ENCODE assay signal across 19 cellular contexts in genomic region chr2:160321025-160321424, GRCh38.
DNase-seq lines count a peak whose midpoint lies in the region; ATAC-seq and TF ChIP-seq lines count a peak whose summit lies in the region.
"Had no signal": no experiment of that assay in that cellular context is flagged by ENCODE, and none has a peak within 500 bp of the region (broad histone marks: within the 10 kb centered on the region; RNA-seq: fewer than 3 reads in every experiment).

No MANE protein-coding gene starts in this region.

- BruUV-seq in Calu3 (replicated peaks; lab: Mats Ljungman, UMichigan) = no TSS peak

- H3K4me1 Mint-ChIP-seq in Calu3 (ENCODE audit: low read depth, unreplicated experiment) = peaks cover 45% of the 10 kb centered on the region
- H3K4me1 Mint-ChIP-seq in endothelial cell (ENCODE audit: unreplicated experiment) = peaks cover 49% of the 10 kb centered on the region
- H3K4me1 Mint-ChIP-seq in nephron progenitor cell = peaks cover 55% of the 10 kb centered on the region

- intact Hi-C loops in Calu3 (cut with micrococcal nuclease; ENCODE audit: unreplicated experiment) = no loop called here

- H3K27me3 Mint-ChIP-seq in Calu3 (ENCODE audit: unreplicated experiment) = no peaks in the 10 kb centered on the region
- H3K27me3 Mint-ChIP-seq in endothelial cell (ENCODE audit: unreplicated experiment) = peaks cover 7% of the 10 kb centered on the region
- H3K27me3 Mint-ChIP-seq in nephron progenitor cell (ENCODE audit: low read depth, poor library complexity) = no peaks in the 10 kb centered on the region
- H3K27me3 Mint-ChIP-seq: activated naive CD4-positive, alpha-beta T cell treated with anti-CD3 and anti-CD28 coated beads, Interleukin-2, amount 10 ng/mL, durations not matched to agents 7 days and 5 days; stimulated activated naive CD8-positive, alpha-beta T cell treated with anti-CD3 and anti-CD28 coated beads, Interleukin-15, Interleukin-2, amounts not matched to agents 100 ng/mL and 50 ng/mL, for 24 hours had no signal

- TF ChIP-seq CTCF in Calu3 (IDR thresholded peaks at IDR 0.05; ENCODE audit: unreplicated experiment) = no peak
- TF ChIP-seq CTCF in endothelial cell (IDR thresholded peaks at IDR 0.05; ENCODE audit: unreplicated experiment) = no peak
- no peak for TF ChIP-seq CTCF in nephron progenitor cell (IDR thresholded peaks at IDR 0.05)

- DNase-seq in Calu3 (peak; percentile 44), HT-29 (ENCODE audit: low spot score) (peak; percentile 63), endothelial cell (ENCODE audit: low spot score) (no peak), nephron progenitor cell (no peak), GF-D8 (lab: John Stamatoyannopoulos, UW) (no peak), EL (no peak)
- DNase-seq: activated CD8-positive, alpha-beta memory T cell treated with anti-CD3 and anti-CD28 coated beads, Interleukin-2, amount 50 U/mL, for 4 hours; activated naive CD4-positive, alpha-beta T cell treated with anti-CD3 and anti-CD28 coated beads, Interleukin-2, amount 10 ng/mL, durations not matched to agents 7 days and 5 days; BE2C; endodermal cell; NCI-H2081; occipital lobe; RPMI8226 had no signal

- CTCF ChIA-PET in Calu3 (lab: Charles Lee) = interaction anchor here (0.6 to 4.2 kb wide), 3 partner anchors 105 to 649 kb away, joined by 3 to 18 read pairs (median 3); no protein-coding TSS in a partner anchor

- H3K36me3 Mint-ChIP-seq in Calu3 (ENCODE audit: insufficient read depth, unreplicated experiment) = no peaks in the 10 kb centered on the region
- no peaks in the 10 kb centered on the region for H3K36me3 Mint-ChIP-seq in endothelial cell (ENCODE audit: low read depth, unreplicated experiment)
- peaks cover 27% of the 10 kb centered on the region for H3K36me3 Mint-ChIP-seq in nephron progenitor cell (ENCODE audit: low read depth)

- H3K9me3 Mint-ChIP-seq in Calu3 (ENCODE audit: low read depth, unreplicated experiment) (no peaks in the 10 kb centered on the region), endothelial cell (ENCODE audit: unreplicated experiment) (no peaks in the 10 kb centered on the region), nephron progenitor cell (no peaks in the 10 kb centered on the region)
- H3K9me3 Mint-ChIP-seq: activated naive CD4-positive, alpha-beta T cell treated with anti-CD3 and anti-CD28 coated beads, Interleukin-2, amount 10 ng/mL, durations not matched to agents 7 days and 5 days; endodermal cell; mesothelial cell of epicardium; stimulated activated naive CD8-positive, alpha-beta T cell treated with anti-CD3 and anti-CD28 coated beads, Interleukin-15, Interleukin-2, amounts not matched to agents 100 ng/mL and 50 ng/mL, for 24 hours; T-helper 1 cell treated with Interleukin-12 subunit alpha and Interleukin-12 subunit beta and Interleukin-4 antibody, amounts not matched to agents 30 μg/mL and 1 μg/mL, for 36 hours had no signal

- H3K4me3 Mint-ChIP-seq in Calu3 (ENCODE audit: low read depth, unreplicated experiment) = peak overlapping the region; percentile 9
- H3K4me3 Mint-ChIP-seq in endothelial cell (ENCODE audit: unreplicated experiment) = no peak overlapping the region
- no peak overlapping the region for H3K4me3 Mint-ChIP-seq in nephron progenitor cell
- H3K4me3 Mint-ChIP-seq: activated naive CD4-positive, alpha-beta T cell treated with anti-CD3 and anti-CD28 coated beads, Interleukin-2, amount 10 ng/mL, durations not matched to agents 7 days and 5 days; endodermal cell; mesothelial cell of epicardium; stimulated activated naive CD8-positive, alpha-beta T cell treated with anti-CD3 and anti-CD28 coated beads, Interleukin-15, Interleukin-2, amounts not matched to agents 100 ng/mL and 50 ng/mL, for 24 hours; T-helper 1 cell treated with Interleukin-12 subunit alpha and Interleukin-12 subunit beta and Interleukin-4 antibody, amounts not matched to agents 30 μg/mL and 1 μg/mL, for 36 hours had no signal

- ATAC-seq in GM21529 (IDR thresholded peaks at IDR 0.05; ENCODE audit: unreplicated experiment) (no peak), GM19035 (IDR thresholded peaks at IDR 0.05; ENCODE audit: unreplicated experiment) (no peak)
- ATAC-seq: activated CD4-positive, CD25-positive, alpha-beta regulatory T cell treated with anti-CD3 and anti-CD28 coated beads, Interleukin-2, amount 50 U/mL, for 24 hours had no signal

- H3K27ac Mint-ChIP-seq in Calu3 (ENCODE audit: unreplicated experiment) = peak overlapping the region; percentile 36
- H3K27ac Mint-ChIP-seq in endothelial cell (ENCODE audit: unreplicated experiment) = peak overlapping the region; percentile 55
- peak overlapping the region; percentile 90 for H3K27ac Mint-ChIP-seq in nephron progenitor cell
- H3K27ac Mint-ChIP-seq: activated naive CD4-positive, alpha-beta T cell treated with anti-CD3 and anti-CD28 coated beads, Interleukin-2, amount 10 ng/mL, durations not matched to agents 7 days and 5 days; endodermal cell; T-helper 1 cell treated with Interleukin-12 subunit alpha and Interleukin-12 subunit beta and Interleukin-4 antibody, amounts not matched to agents 30 μg/mL and 1 μg/mL, for 36 hours had no signal

Comparison
In these comparisons a context has a peak if more than half of its experiments do, and no peak if none do; other contexts are left out.
1. DNase-seq: peak in Calu3 (single experiment) and HT-29 (single experiment); none in endothelial cell (single experiment), nephron progenitor cell (single experiment), GF-D8 (single experiment) and EL (single experiment).
2. H3K27ac Mint-ChIP-seq: peak in every context shown above with its lines; median percentile 90 in nephron progenitor cell; 55 in endothelial cell; 36 in Calu3.